ENCODE assay signal across 1 cellular context in the genomic region with DNA sequence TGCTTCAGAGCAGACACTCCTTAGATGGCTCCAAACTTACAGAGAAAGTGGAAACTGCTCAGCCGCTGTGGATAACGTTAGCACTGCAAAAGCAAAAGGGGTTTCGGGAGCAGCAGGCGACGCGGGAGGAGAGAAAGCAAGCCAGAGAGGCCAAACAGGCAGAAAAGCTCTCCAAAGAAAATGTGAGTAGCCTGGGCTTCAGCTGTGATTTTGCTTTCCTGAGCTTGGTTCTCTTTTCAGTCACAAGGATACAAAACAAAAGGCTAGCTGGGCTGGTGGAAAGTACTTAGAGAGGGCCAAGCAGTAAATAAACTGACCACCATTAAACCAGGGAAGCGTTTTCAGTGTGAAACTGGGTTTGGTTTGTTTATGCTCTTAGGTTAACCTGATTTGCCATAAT.
TF ChIP-seq lines count a peak whose summit lies in the region.

No MANE protein-coding gene starts in this region.

TF ChIP-seq in K562, 482 proteins besides CTCF, POLR2A, EP300 and RAD21 (continued from another document):
- TF ChIP-seq TAF1 (IDR thresholded peaks at IDR 0.05; ENCODE audit: control insufficient read depth, extremely low read depth, insufficient read depth, low read length, severe bottlenecking): no peak
- TF ChIP-seq ZNF444 (CRISPR knock-in tag; IDR thresholded peaks at IDR 0.05): no peak
- TF ChIP-seq, protein P1, sequence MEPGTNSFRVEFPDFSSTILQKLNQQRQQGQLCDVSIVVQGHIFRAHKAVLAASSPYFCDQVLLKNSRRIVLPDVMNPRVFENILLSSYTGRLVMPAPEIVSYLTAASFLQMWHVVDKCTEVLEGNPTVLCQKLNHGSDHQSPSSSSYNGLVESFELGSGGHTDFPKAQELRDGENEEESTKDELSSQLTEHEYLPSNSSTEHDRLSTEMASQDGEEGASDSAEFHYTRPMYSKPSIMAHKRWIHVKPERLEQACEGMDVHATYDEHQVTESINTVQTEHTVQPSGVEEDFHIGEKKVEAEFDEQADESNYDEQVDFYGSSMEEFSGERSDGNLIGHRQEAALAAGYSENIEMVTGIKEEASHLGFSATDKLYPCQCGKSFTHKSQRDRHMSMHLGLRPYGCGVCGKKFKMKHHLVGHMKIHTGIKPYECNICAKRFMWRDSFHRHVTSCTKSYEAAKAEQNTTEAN (CRISPR knock-in tag; IDR thresholded peaks at IDR 0.05): no peak
- TF ChIP-seq FOXJ2 (tag; IDR thresholded peaks at IDR 0.05): no peak
- no peak for TF ChIP-seq ZNF224 (CRISPR knock-in tag; IDR thresholded peaks at IDR 0.05)
- no peak for TF ChIP-seq ZNF584 (CRISPR knock-in tag; IDR thresholded peaks at IDR 0.05; ENCODE audit: low read depth)
- TF ChIP-seq BRF1 (IDR thresholded peaks at IDR 0.05; ENCODE audit: borderline replicate concordance, extremely low read depth, insufficient read length): no peak
- no peak for TF ChIP-seq ZC3H4 (CRISPR knock-in tag; IDR thresholded peaks at IDR 0.05; ENCODE audit: borderline replicate concordance)
- no peak for TF ChIP-seq CBFA2T2 (conservative IDR thresholded peaks at IDR 0.05)
- TF ChIP-seq, protein P2, sequence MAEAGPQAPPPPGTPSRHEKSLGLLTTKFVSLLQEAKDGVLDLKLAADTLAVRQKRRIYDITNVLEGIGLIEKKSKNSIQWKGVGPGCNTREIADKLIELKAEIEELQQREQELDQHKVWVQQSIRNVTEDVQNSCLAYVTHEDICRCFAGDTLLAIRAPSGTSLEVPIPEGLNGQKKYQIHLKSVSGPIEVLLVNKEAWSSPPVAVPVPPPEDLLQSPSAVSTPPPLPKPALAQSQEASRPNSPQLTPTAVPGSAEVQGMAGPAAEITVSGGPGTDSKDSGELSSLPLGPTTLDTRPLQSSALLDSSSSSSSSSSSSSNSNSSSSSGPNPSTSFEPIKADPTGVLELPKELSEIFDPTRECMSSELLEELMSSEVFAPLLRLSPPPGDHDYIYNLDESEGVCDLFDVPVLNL (CRISPR knock-in tag; IDR thresholded peaks at IDR 0.05; ENCODE audit: low read depth): no peak
